16 cellular contexts compared by ENCODE assay signal in the genomic region with DNA sequence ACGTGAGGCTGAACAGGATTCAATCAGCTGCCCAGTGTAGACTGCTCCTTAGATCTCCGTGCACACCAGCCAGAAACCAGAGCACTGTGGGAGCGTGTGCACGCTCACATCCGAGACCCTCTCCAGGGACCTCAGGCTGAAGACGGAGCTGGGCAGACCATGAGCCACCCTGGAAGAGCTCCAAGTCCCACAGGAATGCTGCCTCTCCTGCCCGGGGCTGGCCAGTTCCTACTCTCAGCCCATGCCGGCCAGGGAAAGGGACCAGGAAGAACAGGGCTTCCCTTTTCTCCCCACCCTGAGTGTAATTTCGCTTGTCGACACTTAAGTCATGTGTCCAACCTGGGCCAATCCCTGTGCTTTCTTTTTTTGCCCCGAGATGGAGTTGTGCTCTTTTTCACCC. TPM values are rescaled to one million over a fixed set of nuclear protein-coding genes. Genes with fewer than 3 reads are reported as not detected.
DNase-seq lines count a peak whose midpoint lies in the region; ATAC-seq and TF ChIP-seq lines count a peak whose summit lies in the region.
"Had no signal": no experiment of that assay in that cellular context is flagged by ENCODE, and none has a peak within 500 bp of the region (broad histone marks: within the 10 kb centered on the region; RNA-seq: fewer than 3 reads in every experiment).

No MANE protein-coding gene starts in this region.

- peaks cover 13% of the 10 kb centered on the region for H3K4me1 Mint-ChIP-seq in activated naive CD8-positive, alpha-beta T cell treated with anti-CD3 and anti-CD28 coated beads, Interleukin-2, amount 10 ng/mL, durations not matched to agents 7 days and 5 days

- H3K9me3 ChIP-seq in cardiac muscle cell (ENCODE audit: low read depth) (no peaks in the 10 kb centered on the region), right atrium auricular region (no peaks in the 10 kb centered on the region), mesenchymal stem cell (ENCODE audit: control insufficient read depth, low read length) (no peaks in the 10 kb centered on the region), aorta (ENCODE audit: control insufficient read depth, low read length) (no peaks in the 10 kb centered on the region)
- H3K9me3 ChIP-seq: right lobe of liver, vagina had no signal

- H2BK15ac ChIP-seq in mesenchymal stem cell (ENCODE audit: low read depth, poor library complexity, severe bottlenecking), result no peak overlapping the region

- peak overlapping the region; percentile 14 for H3K9ac ChIP-seq in mesenchymal stem cell (ENCODE audit: low read length)

- no peak overlapping the region for H3K23ac ChIP-seq in mesenchymal stem cell (ENCODE audit: low read length in 2 of 2)

- H2BK120ac ChIP-seq in mesenchymal stem cell (ENCODE audit: low read depth, low read length), result no peak overlapping the region

- H3K27me3 Mint-ChIP-seq in activated naive CD8-positive, alpha-beta T cell treated with anti-CD3 and anti-CD28 coated beads, Interleukin-2, amount 10 ng/mL, durations not matched to agents 7 days and 5 days, result no peaks in the 10 kb centered on the region
- H3K27me3 Mint-ChIP-seq: stimulated activated memory B cell treated with anti-CD40 and anti-IgM and Interleukin-4, amounts not matched to agents 10 μg/mL and 1 μg/mL and 100 μg/mL, for 72 hours had no signal

- H3K36me3 Mint-ChIP-seq in activated naive CD8-positive, alpha-beta T cell treated with anti-CD3 and anti-CD28 coated beads, Interleukin-2, amount 10 ng/mL, durations not matched to agents 7 days and 5 days, result peaks cover 40% of the 10 kb centered on the region

- H2BK5ac ChIP-seq in mesenchymal stem cell (ENCODE audit: low read depth, low read length, poor library complexity, severe bottlenecking), result no peak overlapping the region

- H3K27me3 ChIP-seq in cardiac muscle cell, result no peaks in the 10 kb centered on the region
- H3K27me3 ChIP-seq in right atrium auricular region, result no peaks in the 10 kb centered on the region
- H3K27me3 ChIP-seq in mesenchymal stem cell (ENCODE audit: control insufficient read depth in 1 of 2, insufficient read depth in 1 of 2, low read length in 2 of 2), result no peaks in the 10 kb centered on the region
- no peaks in the 10 kb centered on the region for H3K27me3 ChIP-seq in aorta (ENCODE audit: control insufficient read depth in 1 of 2, insufficient read depth in 2 of 2, low read length in 1 of 2)
- H3K27me3 ChIP-seq: right lobe of liver, vagina had no signal

- POLR2A ChIA-PET in activated naive CD8-positive, alpha-beta T cell treated with anti-CD3 and anti-CD28 coated beads, Interleukin-2, amount 10 ng/mL, durations not matched to agents 7 days and 5 days (lab: Charles Lee), result interaction anchor here (0.7 to 1.0 kb wide), 2 partner anchors 31 to 33 kb away, joined by 3 read pairs; no protein-coding TSS in a partner anchor

- peaks cover 25% of the 10 kb centered on the region for H3K79me1 ChIP-seq in mesenchymal stem cell (replicated peaks; ENCODE audit: low read length, poor library complexity, severe bottlenecking)

- H3K4me1 ChIP-seq in cardiac muscle cell (ENCODE audit: low read depth), result no peaks in the 10 kb centered on the region
- H3K4me1 ChIP-seq in right atrium auricular region, result peaks cover 0 to 8% of the 10 kb centered on the region in 2 donors
- peaks cover 25% of the 10 kb centered on the region for H3K4me1 ChIP-seq in mesenchymal stem cell (ENCODE audit: control insufficient read depth, insufficient read depth, low read depth, low read length)
- no peaks in the 10 kb centered on the region for H3K4me1 ChIP-seq in aorta (ENCODE audit: control insufficient read depth in 1 of 2, insufficient read depth in 2 of 2, low read length in 2 of 2)
- H3K4me1 ChIP-seq: right lobe of liver had no signal

- ATAC-seq in activated naive CD8-positive, alpha-beta T cell treated with anti-CD3 and anti-CD28 coated beads, Interleukin-2, amount 10 ng/mL, durations not matched to agents 7 days and 5 days (ENCODE audit: low read depth), result peak; percentile 23
- ATAC-seq in aorta (ENCODE audit: low FRiP score), result peak; percentile 47
- ATAC-seq: stimulated activated memory B cell treated with anti-CD40 and anti-IgM and Interleukin-4, amounts not matched to agents 10 μg/mL and 1 μg/mL and 100 μg/mL, for 72 hours had no signal

- no peak overlapping the region for H2BK12ac ChIP-seq in mesenchymal stem cell (ENCODE audit: low read length in 2 of 2)

- no peaks in the 10 kb centered on the region for H3K9me3 Mint-ChIP-seq in activated naive CD8-positive, alpha-beta T cell treated with anti-CD3 and anti-CD28 coated beads, Interleukin-2, amount 10 ng/mL, durations not matched to agents 7 days and 5 days
- H3K9me3 Mint-ChIP-seq: H9; stimulated activated memory B cell treated with anti-CD40 and anti-IgM and Interleukin-4, amounts not matched to agents 10 μg/mL and 1 μg/mL and 100 μg/mL, for 72 hours had no signal

- H3K36me3 ChIP-seq in cardiac muscle cell (peaks cover 32% of the 10 kb centered on the region), right atrium auricular region (peaks cover 46% of the 10 kb centered on the region), mesenchymal stem cell (ENCODE audit: control insufficient read depth in 1 of 2, insufficient read depth in 2 of 2, low read depth in 1 of 2, low read length in 2 of 2) (peaks cover 74 to 75% of the 10 kb centered on the region in 2 experiments), aorta (ENCODE audit: control insufficient read depth in 1 of 2, insufficient read depth in 2 of 2, low read length in 1 of 2) (peaks cover 0 to 7% of the 10 kb centered on the region in 2 donors)

- H3K14ac ChIP-seq in mesenchymal stem cell (ENCODE audit: low read length in 2 of 2), result no peak overlapping the region

- no peak overlapping the region for H4K8ac ChIP-seq in mesenchymal stem cell (ENCODE audit: low read length)

- no peak overlapping the region for H2AK5ac ChIP-seq in mesenchymal stem cell (ENCODE audit: low read length, severe bottlenecking)

- H3K4ac ChIP-seq in mesenchymal stem cell (ENCODE audit: low read depth in 1 of 2, low read length in 2 of 2), result no peak overlapping the region

- 96% methylated on average over 11 of the region's 11 CpGs for WGBS in mesenchymal stem cell
- WGBS in aorta, 2 donors, result 7 to 10% methylated on average over 11 of the region's 11 CpGs

- no peak overlapping the region for H3K27ac Mint-ChIP-seq in activated naive CD8-positive, alpha-beta T cell treated with anti-CD3 and anti-CD28 coated beads, Interleukin-2, amount 10 ng/mL, durations not matched to agents 7 days and 5 days
- H3K27ac Mint-ChIP-seq: stimulated activated memory B cell treated with anti-CD40 and anti-IgM and Interleukin-4, amounts not matched to agents 10 μg/mL and 1 μg/mL and 100 μg/mL, for 72 hours had no signal

- TF ChIP-seq CTCF in cardiac muscle cell (IDR thresholded peaks at IDR 0.05; ENCODE audit: low read depth, low read length) (no peak), right atrium auricular region (IDR thresholded peaks at IDR 0.05) (no peak)

- no peak overlapping the region for H3K4me2 ChIP-seq in mesenchymal stem cell (ENCODE audit: low read length, poor library complexity, severe bottlenecking)

- H3K27ac ChIP-seq in cardiac muscle cell, result peak overlapping the region; percentile 9
- no peak overlapping the region for H3K27ac ChIP-seq in right atrium auricular region
- no peak overlapping the region for H3K27ac ChIP-seq in mesenchymal stem cell (ENCODE audit: low read length, poor library complexity, severe bottlenecking)
- no peak overlapping the region for H3K27ac ChIP-seq in aorta (ENCODE audit: low read depth in 1 of 2, low read length in 2 of 2)
- H3K27ac ChIP-seq: right lobe of liver, vagina had no signal

- no peak overlapping the region for H2AFZ ChIP-seq in mesenchymal stem cell (ENCODE audit: low read depth, low read length)

- H3K4me3 ChIP-seq in cardiac muscle cell, result no peak overlapping the region
- no peak overlapping the region for H3K4me3 ChIP-seq in right atrium auricular region
- H3K4me3 ChIP-seq in mesenchymal stem cell (ENCODE audit: insufficient read depth in 1 of 2, low read depth in 1 of 2, low read length in 2 of 2), result no peak overlapping the region
- H3K4me3 ChIP-seq in aorta (ENCODE audit: low read length in 2 of 2), result no peak overlapping the region
- H3K4me3 ChIP-seq: right lobe of liver, vagina had no signal

- H3K4me3 Mint-ChIP-seq in activated naive CD8-positive, alpha-beta T cell treated with anti-CD3 and anti-CD28 coated beads, Interleukin-2, amount 10 ng/mL, durations not matched to agents 7 days and 5 days, result no peak overlapping the region
- H3K4me3 Mint-ChIP-seq: stimulated activated memory B cell treated with anti-CD40 and anti-IgM and Interleukin-4, amounts not matched to agents 10 μg/mL and 1 μg/mL and 100 μg/mL, for 72 hours had no signal

- no peak overlapping the region for H3K18ac ChIP-seq in mesenchymal stem cell (ENCODE audit: low read depth in 1 of 2, low read length in 2 of 2)

- peak in 1 of 2 donors; percentile 42 for DNase-seq in cardiac muscle cell (ENCODE audit: low read depth in 1 of 2, low spot score in 1 of 2)
- no peak for DNase-seq in right atrium auricular region (ENCODE audit: low spot score)
- no peak for DNase-seq in activated naive CD8-positive, alpha-beta T cell treated with anti-CD3 and anti-CD28 coated beads, Interleukin-2, amount 10 ng/mL, durations not matched to agents 7 days and 5 days
- no peak for DNase-seq in mesenchymal stem cell
- peak in 1 of 2 donors; percentile 77 for DNase-seq in aorta
- DNase-seq in T-helper 1 cell, result no peak
- no peak for DNase-seq in anterior cingulate cortex (lab: John Stamatoyannopoulos, UW)
- no peak for DNase-seq in NCI-H345 (lab: John Stamatoyannopoulos, UW)
- DNase-seq: DMS153, H9, NCI-H1105 treated with DMSO at 0.1 percent for 48 hours, NCI-H226, right lobe of liver had no signal

- H4K91ac ChIP-seq in mesenchymal stem cell (ENCODE audit: low read length), result no peak overlapping the region

- intact Hi-C loops in aorta (cut with DNase I), result no loop called here

RNA-seq across cellular contexts. Expression of a gene that starts 6.9 kb away (rescaled TPM):
- total RNA-seq in cardiac muscle cell (94.0 and 139 TPM in 2 replicates), right atrium auricular region (10 to 100 TPM; 24.3 to 35.9 TPM), aorta (10 to 100 TPM; 38.6 to 43.3 TPM)
- polyA plus RNA-seq in cardiac muscle cell (93.0 and 130 TPM in 2 replicates), aorta (10 to 100 TPM; 29.7 to 36.1 TPM)
- 100 to 1,000 TPM; 135 to 152 TPM for total RNA-seq in activated naive CD8-positive, alpha-beta T cell treated with anti-CD3 and anti-CD28 coated beads, Interleukin-2, amount 10 ng/mL, durations not matched to agents 7 days and 5 days
- 44.0 TPM for polyA plus RNA-seq in mesenchymal stem cell (2013, experiment 1 of 2)
- 42.6 TPM for polyA plus RNA-seq in mesenchymal stem cell (2013, experiment 2 of 2)

RNA-seq across cellular contexts. Expression of a gene that starts 7.0 kb away (rescaled TPM):
- total RNA-seq in cardiac muscle cell, result 128 and 178 TPM in 2 replicates
- polyA plus RNA-seq in cardiac muscle cell, result 368 and 407 TPM in 2 replicates
- 100 to 1,000 TPM; 126 to 229 TPM for total RNA-seq in right atrium auricular region
- 100 to 1,000 TPM; 102 to 106 TPM for total RNA-seq in activated naive CD8-positive, alpha-beta T cell treated with anti-CD3 and anti-CD28 coated beads, Interleukin-2, amount 10 ng/mL, durations not matched to agents 7 days and 5 days
- 263 TPM for polyA plus RNA-seq in mesenchymal stem cell (2013, experiment 1 of 2)
- polyA plus RNA-seq in mesenchymal stem cell (2013, experiment 2 of 2), result 272 TPM
- total RNA-seq in aorta, result 10 to 100 TPM; 65.6 to 80.1 TPM
- 100 to 1,000 TPM; 190 to 195 TPM for polyA plus RNA-seq in aorta

RNA-seq across cellular contexts. Expression of a gene that starts 13.4 kb away (rescaled TPM):
- total RNA-seq in cardiac muscle cell (101 and 177 TPM in 2 replicates), right atrium auricular region (100 to 1,000 TPM in 1 of 2 donors, 10 to 100 TPM in 1; 59.4 to 145 TPM), aorta (100 to 1,000 TPM; 303 to 422 TPM)
- polyA plus RNA-seq in cardiac muscle cell (139 and 163 TPM in 2 replicates), aorta (100 to 1,000 TPM; 163 to 310 TPM)
- 100 to 1,000 TPM; 538 to 539 TPM for total RNA-seq in activated naive CD8-positive, alpha-beta T cell treated with anti-CD3 and anti-CD28 coated beads, Interleukin-2, amount 10 ng/mL, durations not matched to agents 7 days and 5 days
- polyA plus RNA-seq in mesenchymal stem cell (2013, experiment 1 of 2), result 494 TPM
- 496 TPM for polyA plus RNA-seq in mesenchymal stem cell (2013, experiment 2 of 2)

RNA-seq across cellular contexts. Expression of a gene that starts 17.5 kb away (rescaled TPM):
- total RNA-seq in cardiac muscle cell (2.3 and 9.1 TPM in 2 replicates), right atrium auricular region (1 to 10 TPM in 1 of 2 donors, not detected in 1; 1.7 TPM), aorta (1 to 10 TPM in 1 of 2 donors, under 1 TPM in 1; 0.58 to 1.0 TPM)
- polyA plus RNA-seq in cardiac muscle cell (1.2 and 6.6 TPM in 2 replicates), aorta (1 to 10 TPM in 1 of 2 donors, not detected in 1; 2.4 TPM)
- total RNA-seq in activated naive CD8-positive, alpha-beta T cell treated with anti-CD3 and anti-CD28 coated beads, Interleukin-2, amount 10 ng/mL, durations not matched to agents 7 days and 5 days, result 1 to 10 TPM in 1 of 2 experiments, under 1 TPM in 1; 0.47 to 1.0 TPM
- 0.68 TPM for polyA plus RNA-seq in mesenchymal stem cell (2013, experiment 1 of 2)
- polyA plus RNA-seq in mesenchymal stem cell (2013, experiment 2 of 2), result 1.1 TPM
- total RNA-seq: dermis microvascular lymphatic vessel endothelial cell had no signal

RNA-seq across cellular contexts. Expression of a gene that starts 24.2 kb away (rescaled TPM):
- total RNA-seq in cardiac muscle cell, result 972 and 1,150 TPM in 2 replicates
- polyA plus RNA-seq in cardiac muscle cell, result 388 and 597 TPM in 2 replicates
- total RNA-seq in right atrium auricular region, result 100 to 1,000 TPM; 321 to 426 TPM
- 100 to 1,000 TPM; 319 to 347 TPM for total RNA-seq in activated naive CD8-positive, alpha-beta T cell treated with anti-CD3 and anti-CD28 coated beads, Interleukin-2, amount 10 ng/mL, durations not matched to agents 7 days and 5 days
- polyA plus RNA-seq in mesenchymal stem cell (2013, experiment 1 of 2), result 1,896 TPM
- 1,944 TPM for polyA plus RNA-seq in mesenchymal stem cell (2013, experiment 2 of 2)
- 100 to 1,000 TPM; 407 to 436 TPM for total RNA-seq in aorta
- polyA plus RNA-seq in aorta, result 100 to 1,000 TPM; 275 to 537 TPM
